Comparison of ENCODE assay signal across 1 cellular context in genomic region chr5:96935556-96936430, GRCh38.
A peak's percentile ranks its signal among the peaks of the same experiment; 100 is the strongest.
TF ChIP-seq lines count a peak whose summit lies in the region.

Gene LNPEP, plus strand, starts transcription at chr5:96936080. Its CDS starts 76 bp downstream, at chr5:96936156.

TF ChIP-seq in H1, 55 proteins besides CTCF, POLR2A, EP300 and RAD21 (continued from another document):
- TF ChIP-seq USF2 (IDR thresholded peaks at IDR 0.05; ENCODE audit: low read length): no peak
- peak; percentile 95 for TF ChIP-seq SP1 (IDR thresholded peaks at IDR 0.05; ENCODE audit: low read depth, low read length)
- peak; percentile 78 for TF ChIP-seq BACH1 (IDR thresholded peaks at IDR 0.05; ENCODE audit: low read length)
- TF ChIP-seq TEAD4 (IDR thresholded peaks at IDR 0.05; ENCODE audit: low read depth, low read length): 0 out of 2 replicates have a peak, but pooled peaks have one; percentile 2
- no peak for TF ChIP-seq HDAC6 (IDR thresholded peaks at IDR 0.05; ENCODE audit: low read depth, low read length)
- peak; percentile 70 for TF ChIP-seq EGR1 (IDR thresholded peaks at IDR 0.05; ENCODE audit: borderline replicate concordance, low read depth, low read length)
- no peak; the same call in 1 of the 2 replicates for TF ChIP-seq ATF2 (IDR thresholded peaks at IDR 0.05; ENCODE audit: low read length)
- TF ChIP-seq BCL11A (IDR thresholded peaks at IDR 0.05; ENCODE audit: low read depth in 2 of 2, low read length in 2 of 2): no peak
- peak; percentile 18; the same call in 1 of the 2 replicates for TF ChIP-seq E2F6 (IDR thresholded peaks at IDR 0.05)
- TF ChIP-seq CTBP2 (IDR thresholded peaks at IDR 0.05; ENCODE audit: borderline replicate concordance, insufficient read depth, insufficient read length, low read length): no peak
- TF ChIP-seq RFX5 (IDR thresholded peaks at IDR 0.05; ENCODE audit: borderline replicate concordance, low read depth, low read length): no peak
- TF ChIP-seq KDM1A (IDR thresholded peaks at IDR 0.05; ENCODE audit: borderline replicate concordance, low read length): no peak
- no peak for TF ChIP-seq TCF12 (IDR thresholded peaks at IDR 0.05; ENCODE audit: low read depth, low read length)
- peak; percentile 67; the same call in 1 of the 2 replicates for TF ChIP-seq TBP (IDR thresholded peaks at IDR 0.05; ENCODE audit: low read depth, low read length)
- no peak; the same call in 1 of the 2 replicates for TF ChIP-seq CREB1 (IDR thresholded peaks at IDR 0.05)
- no peak for TF ChIP-seq SP4 (IDR thresholded peaks at IDR 0.05; ENCODE audit: low read length)
- no peak for TF ChIP-seq SIX5 (IDR thresholded peaks at IDR 0.05; ENCODE audit: low read depth, low read length)
- no peak for TF ChIP-seq POLR2AphosphoS5 (IDR thresholded peaks at IDR 0.05; ENCODE audit: low read depth, low read length)
- no peak for TF ChIP-seq CHD7 (IDR thresholded peaks at IDR 0.05; ENCODE audit: insufficient replicate concordance, low read length)
- TF ChIP-seq TAF7 (optimal IDR thresholded peaks at IDR 0.05; ENCODE audit: borderline replicate concordance, low read depth, low read length): peak; percentile 71
- no peak for TF ChIP-seq GTF2F1 (IDR thresholded peaks at IDR 0.05; ENCODE audit: borderline replicate concordance, low read depth, low read length)
- TF ChIP-seq JUND (IDR thresholded peaks at IDR 0.05; ENCODE audit: low read length): 0 out of 2 replicates have a peak, but pooled peaks have one; percentile 3
- TF ChIP-seq GABPA (IDR thresholded peaks at IDR 0.05; ENCODE audit: borderline replicate concordance, insufficient read depth, low read length): no peak
- peak; percentile 29 for TF ChIP-seq NRF1 (IDR thresholded peaks at IDR 0.05; ENCODE audit: low read depth, low read length)
- peak; percentile 27 for TF ChIP-seq ASH2L (IDR thresholded peaks at IDR 0.05; ENCODE audit: low read length)
- peak; percentile 38 for TF ChIP-seq KDM4A (IDR thresholded peaks at IDR 0.05; ENCODE audit: low read depth, low read length, severe bottlenecking)
- no peak for TF ChIP-seq KDM5A (IDR thresholded peaks at IDR 0.05; ENCODE audit: low read length)
- TF ChIP-seq EZH2 (IDR thresholded peaks at IDR 0.05; ENCODE audit: low read depth, low read length, severe bottlenecking): no peak
- no peak for TF ChIP-seq RNF2 (IDR thresholded peaks at IDR 0.05; ENCODE audit: borderline replicate concordance, low read depth, low read length, missing control alignments, poor library complexity, severe bottlenecking)
- peak; percentile 81 for TF ChIP-seq YY1 (IDR thresholded peaks at IDR 0.05; ENCODE audit: low read depth, low read length)
- no peak for TF ChIP-seq SIRT6 (IDR thresholded peaks at IDR 0.05; ENCODE audit: low read length)
- TF ChIP-seq CEBPB (IDR thresholded peaks at IDR 0.05; ENCODE audit: low read depth, low read length): no peak
- TF ChIP-seq SIN3A (conservative IDR thresholded peaks at IDR 0.05 in 1 of 2, IDR thresholded peaks at IDR 0.05 in 1 of 2; ENCODE audit: low read depth in 1 of 2, low read length in 2 of 2): peak; percentile 36 to 87; a peak in 2 of 4 replicates
- TF ChIP-seq MAX (IDR thresholded peaks at IDR 0.05): peak; percentile 85
- TF ChIP-seq FOSL1 (IDR thresholded peaks at IDR 0.05; ENCODE audit: insufficient read depth, low read depth, low read length): no peak
- no peak for TF ChIP-seq POU5F1 (IDR thresholded peaks at IDR 0.05; ENCODE audit: low read depth, low read length)
- TF ChIP-seq NANOG (IDR thresholded peaks at IDR 0.05; ENCODE audit: insufficient read depth, low read depth, low read length, poor library complexity, severe bottlenecking): no peak
- TF ChIP-seq CBX5 (IDR thresholded peaks at IDR 0.05; ENCODE audit: low read depth, low read length): no peak
- TF ChIP-seq RBBP5 (IDR thresholded peaks at IDR 0.05; ENCODE audit: borderline replicate concordance, low read depth, low read length): peak; percentile 53; the same call in 1 of the 2 replicates
- no peak for TF ChIP-seq CHD1 (IDR thresholded peaks at IDR 0.05; ENCODE audit: low read depth, low read length)
- TF ChIP-seq PHF8 (conservative IDR thresholded peaks at IDR 0.05; ENCODE audit: low read depth, low read length): peak; percentile 41
- no peak for TF ChIP-seq BRCA1 (IDR thresholded peaks at IDR 0.05; ENCODE audit: low read depth, low read length)
- TF ChIP-seq SAP30 (IDR thresholded peaks at IDR 0.05; ENCODE audit: insufficient read depth, insufficient replicate concordance, low read length): peak; percentile 57
- peak; percentile 46 for TF ChIP-seq CHD2 (IDR thresholded peaks at IDR 0.05; ENCODE audit: low read length)
- TF ChIP-seq HDAC2 (IDR thresholded peaks at IDR 0.05; ENCODE audit: borderline replicate concordance in 1 of 2, low read depth in 2 of 2, low read length in 2 of 2): peak in 1 of 2 experiments; percentile 89; a peak in 2 of 4 replicates
- TF ChIP-seq JUN (IDR thresholded peaks at IDR 0.05; ENCODE audit: low read depth, low read length): no peak
- no peak for TF ChIP-seq ATF3 (IDR thresholded peaks at IDR 0.05; ENCODE audit: insufficient read depth, low read depth, low read length)
- TF ChIP-seq MAFK (IDR thresholded peaks at IDR 0.05; ENCODE audit: low read depth, low read length): no peak
- no peak for TF ChIP-seq ZNF274 (IDR thresholded peaks at IDR 0.05; ENCODE audit: borderline replicate concordance, extremely low read depth, low read length)
- TF ChIP-seq RXRA (IDR thresholded peaks at IDR 0.05; ENCODE audit: insufficient read depth, low read depth, low read length): peak; percentile 82; the same call in 1 of the 2 replicates
- TF ChIP-seq SRF (IDR thresholded peaks at IDR 0.05; ENCODE audit: low read depth, low read length): no peak
- TF ChIP-seq SP2 (IDR thresholded peaks at IDR 0.05; ENCODE audit: low read length): no peak
- no peak for TF ChIP-seq SUZ12 (IDR thresholded peaks at IDR 0.05; ENCODE audit: low read length)
